9 cellular contexts compared by ENCODE assay signal in the genomic region with DNA sequence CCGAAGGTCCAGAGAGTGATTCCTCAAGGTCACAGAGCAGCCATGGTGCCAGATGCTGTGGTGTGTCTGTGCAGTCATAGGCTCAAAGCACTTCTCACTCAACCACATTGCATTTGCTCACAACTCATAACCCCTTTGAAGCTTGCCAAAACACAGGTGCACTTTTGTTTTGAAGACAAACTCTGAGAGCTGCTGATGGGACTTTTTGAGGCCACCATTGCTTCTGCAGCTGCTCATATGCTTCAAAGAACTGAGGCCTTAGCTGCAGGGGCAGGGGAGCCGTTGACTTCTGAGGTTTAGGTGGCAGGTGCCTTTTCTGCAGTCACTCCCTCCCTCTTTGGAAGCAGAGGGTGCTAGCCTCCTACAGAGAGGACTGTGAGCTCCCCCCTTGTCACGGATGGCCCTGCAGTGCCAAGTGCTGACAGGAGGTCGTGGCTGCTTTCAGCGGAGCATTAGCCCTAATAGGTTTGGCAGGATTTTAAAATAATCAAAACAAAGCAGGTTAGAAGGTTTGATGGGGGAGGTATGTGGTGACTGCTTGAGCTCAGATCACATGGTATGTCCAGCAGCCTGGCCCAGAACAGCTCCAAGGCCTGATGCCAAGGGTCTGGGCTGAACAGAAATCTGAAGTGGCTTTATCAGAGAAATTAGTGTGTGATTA.
DNase-seq lines count a peak whose midpoint lies in the region; ATAC-seq and TF ChIP-seq lines count a peak whose summit lies in the region.
"Had no signal": no experiment of that assay in that cellular context is flagged by ENCODE, and none has a peak within 500 bp of the region (broad histone marks: within the 10 kb centered on the region; RNA-seq: fewer than 3 reads in every experiment).

No MANE protein-coding gene starts in this region.

- peaks cover 0 to 2% (median 0%) of the 10 kb centered on the region in 3 donors for H3K27me3 Mint-ChIP-seq in immature natural killer cell (ENCODE audit: low read depth in 3 of 3)

- no peak overlapping the region for H3K4me3 Mint-ChIP-seq in immature natural killer cell

- H3K36me3 Mint-ChIP-seq in immature natural killer cell = no peaks in the 10 kb centered on the region

- H3K79me2 ChIP-seq in OCI-LY3 (ENCODE audit: low read length) (no peaks in the 10 kb centered on the region), hepatocyte (no peaks in the 10 kb centered on the region)

- H4K20me1 ChIP-seq in OCI-LY3 (ENCODE audit: insufficient read depth, low read length) = no peaks in the 10 kb centered on the region
- H4K20me1 ChIP-seq in hepatocyte (ENCODE audit: insufficient read depth, poor library complexity, severe bottlenecking) = no peaks in the 10 kb centered on the region

- peak; percentile 68 for ATAC-seq in GM21717 (IDR thresholded peaks at IDR 0.05; ENCODE audit: unreplicated experiment)

- peaks cover 0 to 12% of the 10 kb centered on the region in 2 donors for H3K4me1 Mint-ChIP-seq in immature natural killer cell

- 71% methylated on average over 5 of the region's 5 CpGs for WGBS in hepatocyte (ENCODE audit: low lambda C conversion rate, missing lambda C conversion rate)

- TF ChIP-seq CTCF in OCI-LY3 (IDR thresholded peaks at IDR 0.05; ENCODE audit: low read depth, low read length) (no peak), coronary artery (IDR thresholded peaks at IDR 0.05) (no peak), hepatocyte (IDR thresholded peaks at IDR 0.05; ENCODE audit: poor library complexity) (no peak)

- peak overlapping the region; percentile 81 for H3K27ac ChIP-seq in OCI-LY3 (ENCODE audit: low read length)
- H3K27ac ChIP-seq in coronary artery = no peak overlapping the region
- no peak overlapping the region for H3K27ac ChIP-seq in hepatocyte
- H3K27ac ChIP-seq: neutrophil had no signal

- H3K4me1 ChIP-seq in OCI-LY3 (ENCODE audit: low read length) (peaks cover 40% of the 10 kb centered on the region), hepatocyte (ENCODE audit: insufficient read depth) (peaks cover 3% of the 10 kb centered on the region)

- H3K36me3 ChIP-seq in OCI-LY3 (replicated peaks; ENCODE audit: low read depth, low read length) = no peaks in the 10 kb centered on the region
- H3K36me3 ChIP-seq in hepatocyte (replicated peaks; ENCODE audit: insufficient read depth, low read depth) = no peaks in the 10 kb centered on the region
- H3K36me3 ChIP-seq: neutrophil had no signal

- H3K9ac ChIP-seq in OCI-LY3 (ENCODE audit: low read length) = peak overlapping the region; percentile 51; the same call in 1 of the 2 replicates

- H3K4me2 ChIP-seq in OCI-LY3 (ENCODE audit: low read length) = peak overlapping the region; percentile 92
- H3K4me2 ChIP-seq in hepatocyte = no peak overlapping the region

- peak overlapping the region in 1 of 6 donors; percentile 23 for H3K27ac Mint-ChIP-seq in immature natural killer cell

- H3K9me3 Mint-ChIP-seq in immature natural killer cell = peaks cover 0 to 6% (median 0%) of the 10 kb centered on the region in 6 donors

- H2AFZ ChIP-seq in OCI-LY3 (ENCODE audit: low read depth, low read length) (peak overlapping the region; percentile 66), hepatocyte (no peak overlapping the region)

- H3K9me3 ChIP-seq in OCI-LY3 (ENCODE audit: insufficient read depth, low read length) (no peaks in the 10 kb centered on the region; the same call in 1 of the 2 replicates), hepatocyte (ENCODE audit: low read depth) (no peaks in the 10 kb centered on the region)
- H3K9me3 ChIP-seq: neutrophil had no signal

- H3K4me3 ChIP-seq in OCI-LY3 (ENCODE audit: low read length) = peak overlapping the region; percentile 53
- no peak overlapping the region for H3K4me3 ChIP-seq in coronary artery
- H3K4me3 ChIP-seq in hepatocyte = no peak overlapping the region

- peak; percentile 56 for DNase-seq in activated naive CD4-positive, alpha-beta T cell treated with anti-CD3 and anti-CD28 coated beads, Interleukin-2, amount 50 U/mL, for 16 hours
- peak in 2 of 3 donors; percentile 35 to 38 for DNase-seq in stimulated activated CD4-positive, alpha-beta T cell treated with anti-CD3 and anti-CD28 coated beads, TNF-alpha, amount 100 ng/mL, for 1 hour (ENCODE audit: low read depth in 3 of 3, low spot score in 1 of 3)
- no peak for DNase-seq in NOMO-1 treated with DMSO at 0.1 percent for 48 hours (lab: John Stamatoyannopoulos, UW; ENCODE audit: unreplicated experiment)
- no peak for DNase-seq in coronary artery (ENCODE audit: low spot score)
- DNase-seq in hepatocyte (ENCODE audit: low spot score) = no peak
- no peak for DNase-seq in immature natural killer cell

- H3K9me2 ChIP-seq in hepatocyte (replicated peaks; ENCODE audit: insufficient read depth) = no peaks in the 10 kb centered on the region

- H3K27me3 ChIP-seq in OCI-LY3 (ENCODE audit: low read depth, low read length) (no peaks in the 10 kb centered on the region), hepatocyte (no peaks in the 10 kb centered on the region)
- H3K27me3 ChIP-seq: neutrophil had no signal

Comparison
In these comparisons a context has a peak if more than half of its experiments do, and no peak if none do; other contexts are left out.
1. DNase-seq: peak in activated naive CD4-positive, alpha-beta T cell treated with anti-CD3 and anti-CD28 coated beads, Interleukin-2, amount 50 U/mL, for 16 hours (single experiment) and stimulated activated CD4-positive, alpha-beta T cell treated with anti-CD3 and anti-CD28 coated beads, TNF-alpha, amount 100 ng/mL, for 1 hour (2 of 3); none in NOMO-1 treated with DMSO at 0.1 percent for 48 hours (single experiment), coronary artery (single experiment), hepatocyte (single experiment) and immature natural killer cell (0 of 3).